Comparison of ENCODE assay signal across 9 cellular contexts in genomic region chr3:172137287-172138030, GRCh38.
A peak's percentile ranks its signal among the peaks of the same experiment; 100 is the strongest.
DNase-seq lines count a peak whose midpoint lies in the region; ATAC-seq, FAIRE-seq and TF ChIP-seq lines count a peak whose summit lies in the region.
"Had no signal": no experiment of that assay in that cellular context is flagged by ENCODE, and none has a peak within 500 bp of the region (broad histone marks: within the 10 kb centered on the region; RNA-seq: fewer than 3 reads in every experiment).

No MANE protein-coding gene starts in this region.

- H3K27me3 ChIP-seq in ACC112 (ENCODE audit: insufficient read depth, low read length) (no peaks in the 10 kb centered on the region), PC-3 (ENCODE audit: low read length) (no peaks in the 10 kb centered on the region), endothelial cell of umbilical vein (ENCODE audit: control insufficient read depth in 2 of 2, insufficient read depth in 2 of 2, low read length in 2 of 2) (no peaks in the 10 kb centered on the region), HAP-1 (ENCODE audit: low read depth) (no peaks in the 10 kb centered on the region)

- peak overlapping the region; percentile 86 for H3K27ac Mint-ChIP-seq in nephron progenitor cell

- no peaks in the 10 kb centered on the region for H3K9me2 ChIP-seq in PC-3 (replicated peaks; ENCODE audit: low read length)

- peak overlapping the region; percentile 100 for H3K27ac ChIP-seq in ACC112 (ENCODE audit: low read depth, low read length)
- H3K27ac ChIP-seq in PC-3 (ENCODE audit: low read length) = peak overlapping the region; percentile 91
- H3K27ac ChIP-seq in endothelial cell of umbilical vein (ENCODE audit: insufficient read depth, low read depth, low read length) = peak overlapping the region; percentile 99

- H3K36me3 ChIP-seq in ACC112 (ENCODE audit: insufficient read depth, low read length) = peaks cover 22% of the 10 kb centered on the region
- peaks cover 11% of the 10 kb centered on the region for H3K36me3 ChIP-seq in PC-3 (ENCODE audit: low read depth, low read length)
- H3K36me3 ChIP-seq in endothelial cell of umbilical vein (ENCODE audit: control insufficient read depth in 2 of 2, extremely low read depth in 1 of 2, insufficient read depth in 2 of 2, low read length in 2 of 2) = peaks cover 4 to 8% of the 10 kb centered on the region in 2 experiments
- H3K36me3 ChIP-seq in HAP-1 (replicated peaks) = no peaks in the 10 kb centered on the region

- H4K20me1 ChIP-seq in PC-3 (ENCODE audit: low read length) (no peaks in the 10 kb centered on the region), endothelial cell of umbilical vein (replicated peaks; ENCODE audit: control insufficient read depth, extremely low read depth, insufficient read depth, low read length) (no peaks in the 10 kb centered on the region)

- no peaks in the 10 kb centered on the region for H3K9me3 ChIP-seq in PC-3 (ENCODE audit: low read length)
- H3K9me3 ChIP-seq in endothelial cell of umbilical vein (replicated peaks; ENCODE audit: control insufficient read depth, insufficient read depth, low read length) = no peaks in the 10 kb centered on the region
- no peaks in the 10 kb centered on the region for H3K9me3 ChIP-seq in HAP-1

- DNase-seq in PC-3 (peak; percentile 58), endothelial cell of umbilical vein (ENCODE audit: low read depth, low spot score) (peak; percentile 90), nephron progenitor cell (no peak), T1000 (lab: John Stamatoyannopoulos, UW) (no peak), NCI-H510A treated with DMSO at 0.1 percent for 48 hours (lab: John Stamatoyannopoulos, UW) (no peak), HAP-1 (ENCODE audit: low spot score in 2 of 2) (no peak)
- DNase-seq: SHP77 treated with DMSO at 0.1 percent for 48 hours had no signal

- H3K9me1 ChIP-seq in endothelial cell of umbilical vein (replicated peaks; ENCODE audit: control insufficient read depth, extremely low read depth, insufficient read depth, low read length) = no peaks in the 10 kb centered on the region

- TF ChIP-seq POLR2A in endothelial cell of umbilical vein (IDR thresholded peaks at IDR 0.05; ENCODE audit: low read depth, low read length) = no peak

- intact Hi-C loops in PC-3 (cut with micrococcal nuclease) (loop anchor here (1.0 kb wide), 2 partner anchors 7 to 32 kb away; no protein-coding TSS in a partner anchor), endothelial cell of umbilical vein (cut with micrococcal nuclease) (loop anchor here (1.0 to 5.0 kb wide), 3 partner anchors 7 to 180 kb away; no protein-coding TSS in a partner anchor)

- peaks cover 44% of the 10 kb centered on the region for H3K36me3 Mint-ChIP-seq in nephron progenitor cell (ENCODE audit: low read depth)

- no peak for TF ChIP-seq CTCF in PC-3 (conservative IDR thresholded peaks at IDR 0.05; ENCODE audit: low read depth, low read length)
- TF ChIP-seq CTCF in endothelial cell of umbilical vein (IDR thresholded peaks at IDR 0.05; ENCODE audit: extremely low read depth in 1 of 2, insufficient read depth in 1 of 2, low read depth in 1 of 2, low read length in 2 of 2) = no peak
- no peak for TF ChIP-seq CTCF in nephron progenitor cell (IDR thresholded peaks at IDR 0.05)

- peaks cover 72% of the 10 kb centered on the region for H3K4me1 Mint-ChIP-seq in nephron progenitor cell

- H3K4me3 ChIP-seq in ACC112 (ENCODE audit: low read depth, low read length) (peak overlapping the region; percentile 10; the same call in 1 of the 2 replicates), PC-3 (ENCODE audit: low read length) (no peak overlapping the region), endothelial cell of umbilical vein (replicated peaks in 1 of 3; ENCODE audit: insufficient read depth in 1 of 3, low read depth in 1 of 3, low read length in 3 of 3) (peak overlapping the region in 1 of 3 experiments; percentile 7), HAP-1 (no peak overlapping the region)

- dilution Hi-C loops in endothelial cell of umbilical vein (cut with MboI; ENCODE audit: extremely low pct_ligation_motif_present, low sequenced_read_pairs) = no loop called here

- H3K9ac ChIP-seq in PC-3 (ENCODE audit: low read length) (peak overlapping the region; percentile 61), endothelial cell of umbilical vein (replicated peaks; ENCODE audit: extremely low read depth, insufficient read depth, low read length) (peak overlapping the region; percentile 83)

- H3K27me3 Mint-ChIP-seq in nephron progenitor cell (ENCODE audit: low read depth, poor library complexity) = no peaks in the 10 kb centered on the region

- ATAC-seq in PC-3 (no peak; the same call in 1 of the 2 replicates), GM21529 (IDR thresholded peaks at IDR 0.05; ENCODE audit: unreplicated experiment) (no peak)

- peaks cover 84% of the 10 kb centered on the region for H3K79me2 ChIP-seq in ACC112 (ENCODE audit: control insufficient read depth, insufficient read depth, low read length, unreplicated experiment)
- H3K79me2 ChIP-seq in PC-3 (ENCODE audit: low read length) = peaks cover 71% of the 10 kb centered on the region
- H3K79me2 ChIP-seq in endothelial cell of umbilical vein (ENCODE audit: control insufficient read depth, insufficient read depth, low read length) = peaks cover 52% of the 10 kb centered on the region

- peak; percentile 48 for FAIRE-seq in endothelial cell of umbilical vein (lab: Jason Lieb, UNC)

- no peak overlapping the region for H3K4me3 Mint-ChIP-seq in nephron progenitor cell

- H3K4me1 ChIP-seq in ACC112 (ENCODE audit: control insufficient read depth, insufficient read depth, low read length, unreplicated experiment) = peaks cover 93% of the 10 kb centered on the region
- H3K4me1 ChIP-seq in PC-3 (ENCODE audit: insufficient read depth, low read length) = peaks cover 94% of the 10 kb centered on the region
- H3K4me1 ChIP-seq in endothelial cell of umbilical vein (ENCODE audit: control insufficient read depth, extremely low read depth, insufficient read depth, low read length) = peaks cover 92% of the 10 kb centered on the region
- peaks cover 66% of the 10 kb centered on the region for H3K4me1 ChIP-seq in HAP-1

- POLR2A ChIA-PET in PC-3 (lab: Charles Lee; ENCODE audit: unreplicated experiment) = no interaction called here
- POLR2A ChIA-PET in endothelial cell of umbilical vein (lab: Charles Lee) = interaction anchor here (1.2 kb wide), 1 partner anchor 12 kb away, joined by 4 read pairs; no protein-coding TSS in a partner anchor

- no peak overlapping the region for H2AFZ ChIP-seq in ACC112 (ENCODE audit: low read length, unreplicated experiment)
- H2AFZ ChIP-seq in PC-3 (ENCODE audit: low read length) = no peak overlapping the region
- no peak overlapping the region for H2AFZ ChIP-seq in endothelial cell of umbilical vein (ENCODE audit: low read depth, low read length)

- CTCF ChIA-PET in PC-3 (lab: Charles Lee) = interaction anchor here (0.6 kb wide), 1 partner anchor 170 kb away, joined by 4 read pairs; no protein-coding TSS in a partner anchor
- CTCF ChIA-PET in endothelial cell of umbilical vein (lab: Charles Lee) = interaction anchor here (1.0 to 1.8 kb wide), 5 partner anchors 9 to 347 kb away, joined by 3 to 6 read pairs (median 3); no protein-coding TSS in a partner anchor

- H3K9me3 Mint-ChIP-seq in nephron progenitor cell = no peaks in the 10 kb centered on the region

- H3F3A ChIP-seq in PC-3 (ENCODE audit: low read length, unreplicated experiment) = peaks cover 28% of the 10 kb centered on the region

- in situ Hi-C loops in HAP-1 (cut with MboI; ENCODE audit: low sequenced_read_pairs) = no loop called here

- H3K4me2 ChIP-seq in PC-3 (ENCODE audit: low read length) (peak overlapping the region; percentile 78), endothelial cell of umbilical vein (ENCODE audit: insufficient read depth, low read length) (peak overlapping the region; percentile 57)

- BruUV-seq in PC-3 (replicated peaks; lab: Mats Ljungman, UMichigan) = no TSS peak
- no TSS peak for BruUV-seq in endothelial cell of umbilical vein (replicated peaks; lab: Mats Ljungman, UMichigan)

TF ChIP-seq in endothelial cell of umbilical vein, 7 proteins besides CTCF, POLR2A, EP300 and RAD21:
- TF ChIP-seq POLR2AphosphoS5 (IDR thresholded peaks at IDR 0.05; ENCODE audit: insufficient read depth, low read depth, low read length) (no peak), MYC (IDR thresholded peaks at IDR 0.05; ENCODE audit: low read depth, low read length) (no peak), FOS (IDR thresholded peaks at IDR 0.05; ENCODE audit: borderline replicate concordance, insufficient read depth, low read length) (peak; percentile 54), JUN (IDR thresholded peaks at IDR 0.05; ENCODE audit: borderline replicate concordance, insufficient read depth, insufficient read length, low read depth) (peak; percentile 76), GATA2 (IDR thresholded peaks at IDR 0.05; ENCODE audit: insufficient read depth, insufficient read length, low read depth, low read length) (no peak), EZH2 (IDR thresholded peaks at IDR 0.05; ENCODE audit: borderline replicate concordance, low read depth, low read length, severe bottlenecking) (no peak), MAX (IDR thresholded peaks at IDR 0.05; ENCODE audit: insufficient read depth, insufficient read length) (no peak)

Comparison
In these comparisons a context has a peak if more than half of its experiments do, and no peak if none do; other contexts are left out.
1. DNase-seq: peak in PC-3 (single experiment) and endothelial cell of umbilical vein (single experiment); none in nephron progenitor cell (single experiment), T1000 (single experiment), NCI-H510A treated with DMSO at 0.1 percent for 48 hours (single experiment) and HAP-1 (0 of 2).
2. Peak in every context shown above with its lines, with median percentiles within 50 percentile points of each other: H3K27ac ChIP-seq.